1 cellular context compared by ENCODE assay signal in the genomic region with DNA sequence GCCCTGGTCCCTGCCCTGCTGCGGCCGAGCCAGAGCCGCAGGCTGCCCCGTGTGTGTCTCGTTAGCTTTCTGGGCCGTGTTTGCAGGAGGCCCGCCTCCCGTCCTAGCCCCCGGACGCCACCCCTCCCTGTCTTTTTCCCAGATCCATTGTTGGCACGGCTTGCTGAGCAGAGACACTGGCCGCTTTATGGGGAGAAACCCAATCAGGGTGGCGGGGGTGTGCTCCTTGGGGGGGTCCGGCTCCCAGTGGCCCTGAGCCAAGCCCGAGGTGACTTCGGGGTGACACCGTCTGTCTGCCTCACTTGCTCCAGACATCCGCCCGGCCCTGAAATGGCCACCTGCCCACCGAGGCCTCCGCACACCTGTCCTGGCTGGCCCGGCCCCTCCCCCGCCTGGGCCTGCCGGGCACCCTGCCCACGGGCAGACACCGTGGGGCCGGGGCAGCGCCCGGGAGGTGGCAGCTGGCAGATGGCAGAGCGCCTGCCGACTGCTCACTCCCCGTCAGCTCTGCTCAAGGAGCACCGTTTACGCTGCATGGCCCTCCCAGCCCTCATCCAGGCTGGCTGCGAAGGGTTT.
TF ChIP-seq lines count a peak whose summit lies in the region.

No MANE protein-coding gene starts in this region.

TF ChIP-seq in SK-N-SH treated with all-trans-retinoic acid at 6 μM for 48 hours, 23 proteins besides CTCF, POLR2A, EP300 and RAD21:
- TF ChIP-seq, protein P1, sequence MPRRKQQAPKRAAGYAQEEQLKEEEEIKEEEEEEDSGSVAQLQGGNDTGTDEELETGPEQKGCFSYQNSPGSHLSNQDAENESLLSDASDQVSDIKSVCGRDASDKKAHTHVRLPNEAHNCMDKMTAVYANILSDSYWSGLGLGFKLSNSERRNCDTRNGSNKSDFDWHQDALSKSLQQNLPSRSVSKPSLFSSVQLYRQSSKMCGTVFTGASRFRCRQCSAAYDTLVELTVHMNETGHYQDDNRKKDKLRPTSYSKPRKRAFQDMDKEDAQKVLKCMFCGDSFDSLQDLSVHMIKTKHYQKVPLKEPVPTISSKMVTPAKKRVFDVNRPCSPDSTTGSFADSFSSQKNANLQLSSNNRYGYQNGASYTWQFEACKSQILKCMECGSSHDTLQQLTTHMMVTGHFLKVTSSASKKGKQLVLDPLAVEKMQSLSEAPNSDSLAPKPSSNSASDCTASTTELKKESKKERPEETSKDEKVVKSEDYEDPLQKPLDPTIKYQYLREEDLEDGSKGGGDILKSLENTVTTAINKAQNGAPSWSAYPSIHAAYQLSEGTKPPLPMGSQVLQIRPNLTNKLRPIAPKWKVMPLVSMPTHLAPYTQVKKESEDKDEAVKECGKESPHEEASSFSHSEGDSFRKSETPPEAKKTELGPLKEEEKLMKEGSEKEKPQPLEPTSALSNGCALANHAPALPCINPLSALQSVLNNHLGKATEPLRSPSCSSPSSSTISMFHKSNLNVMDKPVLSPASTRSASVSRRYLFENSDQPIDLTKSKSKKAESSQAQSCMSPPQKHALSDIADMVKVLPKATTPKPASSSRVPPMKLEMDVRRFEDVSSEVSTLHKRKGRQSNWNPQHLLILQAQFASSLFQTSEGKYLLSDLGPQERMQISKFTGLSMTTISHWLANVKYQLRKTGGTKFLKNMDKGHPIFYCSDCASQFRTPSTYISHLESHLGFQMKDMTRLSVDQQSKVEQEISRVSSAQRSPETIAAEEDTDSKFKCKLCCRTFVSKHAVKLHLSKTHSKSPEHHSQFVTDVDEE (CRISPR knock-in tag; IDR thresholded peaks at IDR 0.05), result peak; percentile 60
- TF ChIP-seq TOX (CRISPR knock-in tag; IDR thresholded peaks at IDR 0.05; ENCODE audit: borderline replicate concordance) (no peak), TCF4 (CRISPR knock-in tag; IDR thresholded peaks at IDR 0.05; ENCODE audit: borderline replicate concordance) (no peak), ZC3H10 (CRISPR knock-in tag; IDR thresholded peaks at IDR 0.05) (no peak), ISL1 (CRISPR knock-in tag; IDR thresholded peaks at IDR 0.05) (no peak), PPARA (CRISPR knock-in tag; IDR thresholded peaks at IDR 0.05; ENCODE audit: borderline replicate concordance) (no peak), ZNF70 (CRISPR knock-in tag; IDR thresholded peaks at IDR 0.05) (0 out of 2 replicates have a peak, but pooled peaks have one; percentile 26), ZNF565 (CRISPR knock-in tag; conservative IDR thresholded peaks at IDR 0.05; ENCODE audit: low read depth) (no peak), ARNTL (CRISPR knock-in tag; IDR thresholded peaks at IDR 0.05; ENCODE audit: borderline replicate concordance, low read depth) (no peak)
- TF ChIP-seq, protein P2, sequence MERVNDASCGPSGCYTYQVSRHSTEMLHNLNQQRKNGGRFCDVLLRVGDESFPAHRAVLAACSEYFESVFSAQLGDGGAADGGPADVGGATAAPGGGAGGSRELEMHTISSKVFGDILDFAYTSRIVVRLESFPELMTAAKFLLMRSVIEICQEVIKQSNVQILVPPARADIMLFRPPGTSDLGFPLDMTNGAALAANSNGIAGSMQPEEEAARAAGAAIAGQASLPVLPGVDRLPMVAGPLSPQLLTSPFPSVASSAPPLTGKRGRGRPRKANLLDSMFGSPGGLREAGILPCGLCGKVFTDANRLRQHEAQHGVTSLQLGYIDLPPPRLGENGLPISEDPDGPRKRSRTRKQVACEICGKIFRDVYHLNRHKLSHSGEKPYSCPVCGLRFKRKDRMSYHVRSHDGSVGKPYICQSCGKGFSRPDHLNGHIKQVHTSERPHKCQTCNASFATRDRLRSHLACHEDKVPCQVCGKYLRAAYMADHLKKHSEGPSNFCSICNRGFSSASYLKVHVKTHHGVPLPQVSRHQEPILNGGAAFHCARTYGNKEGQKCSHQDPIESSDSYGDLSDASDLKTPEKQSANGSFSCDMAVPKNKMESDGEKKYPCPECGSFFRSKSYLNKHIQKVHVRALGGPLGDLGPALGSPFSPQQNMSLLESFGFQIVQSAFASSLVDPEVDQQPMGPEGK (CRISPR knock-in tag; IDR thresholded peaks at IDR 0.05; ENCODE audit: borderline replicate concordance), result peak; percentile 66; the same call in 1 of the 2 replicates
